Comparison of ENCODE assay signal across 8 cellular contexts in the genomic region with DNA sequence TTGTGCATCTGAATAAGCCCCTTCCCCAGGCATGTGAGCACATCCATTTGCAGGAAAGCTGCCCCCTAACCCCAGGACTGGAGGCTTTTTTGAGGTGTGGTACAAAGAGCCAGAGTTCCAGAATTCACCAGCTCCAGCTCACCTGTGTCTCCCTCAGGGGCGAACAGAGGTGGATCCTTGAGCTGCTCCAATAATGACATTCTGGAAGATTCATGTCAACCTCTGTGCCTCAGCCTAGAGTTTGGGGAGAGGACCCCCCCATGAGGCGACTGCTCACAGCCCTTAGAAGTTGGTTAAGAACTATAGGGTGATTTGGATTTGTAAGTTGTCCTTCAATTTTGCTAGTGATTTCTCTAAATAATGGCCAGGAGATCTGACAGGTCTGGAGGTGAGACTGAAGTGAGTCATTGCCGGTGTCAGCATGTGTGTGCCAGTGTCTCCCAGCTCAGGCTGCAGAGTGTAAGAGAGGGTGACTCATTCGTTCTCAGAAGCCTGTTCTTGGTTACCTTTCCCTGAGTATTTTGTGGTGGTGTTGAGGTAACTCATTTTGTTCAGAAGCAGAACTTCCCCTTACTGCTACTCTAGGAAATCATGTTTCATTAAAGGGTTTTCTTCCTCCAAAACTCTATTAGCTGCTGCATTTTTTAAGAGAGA.
DNase-seq lines count a peak whose midpoint lies in the region; ATAC-seq and TF ChIP-seq lines count a peak whose summit lies in the region.

No MANE protein-coding gene starts in this region.

- CTCF ChIA-PET in PC-3 (lab: Charles Lee), result no interaction called here

- no peaks in the 10 kb centered on the region for H3F3A ChIP-seq in PC-3 (ENCODE audit: low read length, unreplicated experiment)

- ATAC-seq in GM18870 (IDR thresholded peaks at IDR 0.05; ENCODE audit: unreplicated experiment) (peak; percentile 90), HG02870 (IDR thresholded peaks at IDR 0.05; ENCODE audit: unreplicated experiment) (peak; percentile 90), PC-3 (peak; percentile 100)

- H3K4me1 ChIP-seq in PC-3 (ENCODE audit: insufficient read depth, low read length) (peaks cover 22% of the 10 kb centered on the region), endodermal cell (ENCODE audit: control insufficient read depth, insufficient read depth, low read length) (peaks cover 15% of the 10 kb centered on the region)

- 81 to 100% methylated on average over 1 to 4 of the region's 4 CpGs for WGBS in endodermal cell (ENCODE audit: insufficient coverage in 1 of 2, insufficient read length in 1 of 2), 2 experiments

- intact Hi-C loops in PC-3 (cut with micrococcal nuclease), result loop anchor here (2.0 to 5.0 kb wide), 2 partner anchors 30 to 232 kb away; no protein-coding TSS in a partner anchor

- H3K27ac Mint-ChIP-seq in endodermal cell, result no peak overlapping the region

- H3K27ac ChIP-seq in PC-3 (ENCODE audit: low read length), result peak overlapping the region; percentile 60
- no peak overlapping the region for H3K27ac ChIP-seq in endodermal cell (ENCODE audit: low read depth, low read length)

- peak; percentile 93 for DNase-seq in PC-3
- DNase-seq in choroid plexus epithelial cell (ENCODE audit: low read depth), result peak; percentile 67
- DNase-seq in stimulated activated CD4-positive, alpha-beta T cell treated with anti-CD3 and anti-CD28 coated beads, Interleukin-4, amount 100 ng/mL, for 24 hours, result peak; percentile 56
- no peak for DNase-seq in amygdala (lab: John Stamatoyannopoulos, UW)
- DNase-seq in NCI-H1417 (lab: John Stamatoyannopoulos, UW), result no peak
- no peak for DNase-seq in endodermal cell

- peaks cover 22% of the 10 kb centered on the region for H3K4me1 Mint-ChIP-seq in endodermal cell

- peak overlapping the region; percentile 14 for H2AFZ ChIP-seq in PC-3 (ENCODE audit: low read length)

- H3K27me3 Mint-ChIP-seq in endodermal cell (ENCODE audit: insufficient read depth), result peaks cover 8% of the 10 kb centered on the region

- no peak overlapping the region for H3K4me3 Mint-ChIP-seq in endodermal cell

- H3K27me3 ChIP-seq in PC-3 (ENCODE audit: low read length), result no peaks in the 10 kb centered on the region
- peaks cover 13% of the 10 kb centered on the region for H3K27me3 ChIP-seq in endodermal cell (ENCODE audit: control insufficient read depth, insufficient read depth, low read length, poor library complexity, severe bottlenecking)

- no peaks in the 10 kb centered on the region for H3K9me3 Mint-ChIP-seq in endodermal cell

- no peaks in the 10 kb centered on the region for H3K79me2 ChIP-seq in PC-3 (ENCODE audit: low read length)

- H3K36me3 ChIP-seq in PC-3 (ENCODE audit: low read depth, low read length), result no peaks in the 10 kb centered on the region
- H3K36me3 ChIP-seq in endodermal cell (ENCODE audit: control insufficient read depth, insufficient read depth, low read length), result no peaks in the 10 kb centered on the region

- H3K9me2 ChIP-seq in PC-3 (replicated peaks; ENCODE audit: low read length), result no peaks in the 10 kb centered on the region

- POLR2A ChIA-PET in PC-3 (lab: Charles Lee; ENCODE audit: unreplicated experiment), result no interaction called here

- H3K4me2 ChIP-seq in PC-3 (ENCODE audit: low read length), result peak overlapping the region; percentile 57

- H3K4me3 ChIP-seq in PC-3 (ENCODE audit: low read length) (no peak overlapping the region), choroid plexus epithelial cell (ENCODE audit: low read depth, low read length) (no peak overlapping the region), endodermal cell (ENCODE audit: low read length) (no peak overlapping the region)

- TF ChIP-seq CTCF in PC-3 (conservative IDR thresholded peaks at IDR 0.05; ENCODE audit: low read depth, low read length), result no peak
- TF ChIP-seq CTCF in choroid plexus epithelial cell (conservative IDR thresholded peaks at IDR 0.05; ENCODE audit: low read depth, low read length), result no peak
- no peak for TF ChIP-seq CTCF in endodermal cell (conservative IDR thresholded peaks at IDR 0.05)

- H3K9ac ChIP-seq in PC-3 (ENCODE audit: low read length), result no peak overlapping the region
- no peak overlapping the region for H3K9ac ChIP-seq in endodermal cell (ENCODE audit: extremely low read depth, low read length, poor library complexity, severe bottlenecking)

- no peaks in the 10 kb centered on the region for H4K20me1 ChIP-seq in PC-3 (ENCODE audit: low read length)

- H3K9me3 ChIP-seq in PC-3 (ENCODE audit: low read length) (no peaks in the 10 kb centered on the region), endodermal cell (ENCODE audit: control insufficient read depth, low read length) (no peaks in the 10 kb centered on the region)

- no peaks in the 10 kb centered on the region for H3K36me3 Mint-ChIP-seq in endodermal cell (ENCODE audit: low read depth)

- BruUV-seq in PC-3 (replicated peaks; lab: Mats Ljungman, UMichigan), result no TSS peak

Comparison
In these comparisons a context has a peak if more than half of its experiments do, and no peak if none do; other contexts are left out.
1. DNase-seq: peak in PC-3 (single experiment), choroid plexus epithelial cell (single experiment) and stimulated activated CD4-positive, alpha-beta T cell treated with anti-CD3 and anti-CD28 coated beads, Interleukin-4, amount 100 ng/mL, for 24 hours (single experiment); none in amygdala (0 of 56), NCI-H1417 (0 of 3) and endodermal cell (single experiment).
2. Peak in every context shown above with its lines, with median percentiles within 50 percentile points of each other: ATAC-seq.